ENCODE assay signal across 23 cellular contexts in the genomic region with DNA sequence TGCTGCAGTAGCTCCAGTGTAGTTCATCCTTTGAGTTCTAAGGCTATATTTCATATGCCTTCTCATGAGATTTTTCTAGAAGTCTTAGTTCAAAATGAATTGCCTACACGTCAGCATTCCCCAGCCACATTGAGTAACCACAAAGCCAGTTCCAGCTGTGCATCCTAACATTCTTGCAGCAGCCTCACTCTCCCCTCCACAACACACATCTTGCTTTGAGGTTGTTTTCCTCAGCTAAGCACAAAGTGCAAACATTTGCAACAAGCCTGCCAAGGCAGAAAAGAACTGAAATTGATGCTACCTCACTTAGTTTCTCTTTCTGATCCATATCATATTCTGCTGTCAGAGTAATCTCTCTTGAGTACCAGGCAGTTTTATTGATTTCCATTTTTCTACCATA.
DNase-seq lines count a peak whose midpoint lies in the region; ATAC-seq and TF ChIP-seq lines count a peak whose summit lies in the region.
"Had no signal": no experiment of that assay in that cellular context is flagged by ENCODE, and none has a peak within 500 bp of the region (broad histone marks: within the 10 kb centered on the region; RNA-seq: fewer than 3 reads in every experiment).

No MANE protein-coding gene starts in this region.

- WGBS in hepatocyte (ENCODE audit: low lambda C conversion rate, missing lambda C conversion rate) = 63% methylated on average over 1 of the region's 1 CpG

- H3K4me2 ChIP-seq in hepatocyte = no peak overlapping the region

- H3K27me3 Mint-ChIP-seq in natural killer cell treated with Interleukin-12 subunit alpha and Interleukin-12 subunit beta and Interleukin-15 and Interleukin-18, amount 100 ng/mL, for 72 hours = peaks cover 7 to 40% of the 10 kb centered on the region in 2 donors

- no peaks in the 10 kb centered on the region for H3K27me3 ChIP-seq in hepatocyte
- no peaks in the 10 kb centered on the region for H3K27me3 ChIP-seq in WERI-Rb-1 (ENCODE audit: insufficient read depth, low read depth, severe bottlenecking)

- no peak overlapping the region for H3K27ac Mint-ChIP-seq in natural killer cell treated with Interleukin-12 subunit alpha and Interleukin-12 subunit beta and Interleukin-15 and Interleukin-18, amount 100 ng/mL, for 72 hours
- H3K27ac Mint-ChIP-seq: naive B cell had no signal

- no peaks in the 10 kb centered on the region for H3K36me3 Mint-ChIP-seq in natural killer cell treated with Interleukin-12 subunit alpha and Interleukin-12 subunit beta and Interleukin-15 and Interleukin-18, amount 100 ng/mL, for 72 hours
- H3K36me3 Mint-ChIP-seq: naive B cell had no signal

- no peak for TF ChIP-seq CTCF in hepatocyte (IDR thresholded peaks at IDR 0.05; ENCODE audit: poor library complexity)
- no peak for TF ChIP-seq CTCF in WERI-Rb-1 (IDR thresholded peaks at IDR 0.05; ENCODE audit: low read depth, low read length)

- no peak for ATAC-seq in HG03135 (IDR thresholded peaks at IDR 0.05; ENCODE audit: unreplicated experiment)
- ATAC-seq in natural killer cell treated with Interleukin-12 subunit alpha and Interleukin-12 subunit beta and Interleukin-15 and Interleukin-18, amount 100 ng/mL, for 72 hours = no peak
- ATAC-seq: activated CD4-positive, CD25-positive, alpha-beta regulatory T cell treated with anti-CD3 and anti-CD28 coated beads, Interleukin-2, amount 50 U/mL, for 24 hours; esophagus mucosa; Panc1 had no signal

- peak; percentile 33 for DNase-seq in EH (ENCODE audit: low read depth)
- peak; percentile 78 for DNase-seq in LHCN-M2 (ENCODE audit: low read depth)
- DNase-seq in dedifferentiated amniotic fluid mesenchymal stem cell (ENCODE audit: extremely low spot score) = peak; percentile 39
- peak; percentile 35 for DNase-seq in non-pigmented ciliary epithelial cell (ENCODE audit: low read depth)
- no peak for DNase-seq in hepatocyte (ENCODE audit: low spot score)
- no peak for DNase-seq in WERI-Rb-1
- DNase-seq in natural killer cell treated with Interleukin-12 subunit alpha and Interleukin-12 subunit beta and Interleukin-15 and Interleukin-18, amount 100 ng/mL, for 72 hours (ENCODE audit: low spot score) = no peak
- DNase-seq: C1 segment of cervical spinal cord; central memory CD4-positive, alpha-beta T cell; effector CD4-positive, alpha-beta T cell; islet precursor cell; naive B cell; NCI-H1105; NCI-H2171; NCI-H748 treated with DMSO at 0.1 percent for 48 hours; posterior cingulate gyrus; stimulated activated CD4-positive, alpha-beta T cell treated with anti-CD3 and anti-CD28 coated beads, Interleukin-4, amount 100 ng/mL, for 4 hours; substantia nigra had no signal

- no peaks in the 10 kb centered on the region for H3K4me1 ChIP-seq in hepatocyte (ENCODE audit: insufficient read depth)

- no peak overlapping the region for H3K4me3 ChIP-seq in hepatocyte
- H3K4me3 ChIP-seq in WERI-Rb-1 (ENCODE audit: low read depth, low read length) = no peak overlapping the region

- H3K9me2 ChIP-seq in hepatocyte (replicated peaks; ENCODE audit: insufficient read depth) = no peaks in the 10 kb centered on the region

- no peak overlapping the region for H2AFZ ChIP-seq in hepatocyte

- H3K4me3 Mint-ChIP-seq in natural killer cell treated with Interleukin-12 subunit alpha and Interleukin-12 subunit beta and Interleukin-15 and Interleukin-18, amount 100 ng/mL, for 72 hours = no peak overlapping the region
- H3K4me3 Mint-ChIP-seq: naive B cell had no signal

- no peaks in the 10 kb centered on the region for H4K20me1 ChIP-seq in hepatocyte (ENCODE audit: insufficient read depth, poor library complexity, severe bottlenecking)

- no peaks in the 10 kb centered on the region for H3K36me3 ChIP-seq in hepatocyte (replicated peaks; ENCODE audit: insufficient read depth, low read depth)
- no peaks in the 10 kb centered on the region for H3K36me3 ChIP-seq in WERI-Rb-1

- H3K4me1 Mint-ChIP-seq in natural killer cell treated with Interleukin-12 subunit alpha and Interleukin-12 subunit beta and Interleukin-15 and Interleukin-18, amount 100 ng/mL, for 72 hours (ENCODE audit: low read depth in 2 of 2) = no peaks in the 10 kb centered on the region
- H3K4me1 Mint-ChIP-seq: naive B cell had no signal

- no peaks in the 10 kb centered on the region for H3K9me3 Mint-ChIP-seq in natural killer cell treated with Interleukin-12 subunit alpha and Interleukin-12 subunit beta and Interleukin-15 and Interleukin-18, amount 100 ng/mL, for 72 hours
- H3K9me3 Mint-ChIP-seq: naive B cell had no signal

- H3K27ac ChIP-seq in hepatocyte (no peak overlapping the region), WERI-Rb-1 (no peak overlapping the region)
- H3K27ac ChIP-seq: HL-60 had no signal

- H3K9me3 ChIP-seq in hepatocyte (ENCODE audit: low read depth) (no peaks in the 10 kb centered on the region), WERI-Rb-1 (ENCODE audit: severe bottlenecking) (no peaks in the 10 kb centered on the region)

- H3K79me2 ChIP-seq in hepatocyte = no peaks in the 10 kb centered on the region

Comparison
In these comparisons a context has a peak if more than half of its experiments do, and no peak if none do; other contexts are left out.
1. DNase-seq: peak in EH (single experiment), LHCN-M2 (single experiment), dedifferentiated amniotic fluid mesenchymal stem cell (single experiment) and non-pigmented ciliary epithelial cell (single experiment); none in hepatocyte (single experiment), WERI-Rb-1 (single experiment) and natural killer cell treated with Interleukin-12 subunit alpha and Interleukin-12 subunit beta and Interleukin-15 and Interleukin-18, amount 100 ng/mL, for 72 hours (single experiment).